Comparison of ENCODE assay signal across 12 cellular contexts in the genomic region with DNA sequence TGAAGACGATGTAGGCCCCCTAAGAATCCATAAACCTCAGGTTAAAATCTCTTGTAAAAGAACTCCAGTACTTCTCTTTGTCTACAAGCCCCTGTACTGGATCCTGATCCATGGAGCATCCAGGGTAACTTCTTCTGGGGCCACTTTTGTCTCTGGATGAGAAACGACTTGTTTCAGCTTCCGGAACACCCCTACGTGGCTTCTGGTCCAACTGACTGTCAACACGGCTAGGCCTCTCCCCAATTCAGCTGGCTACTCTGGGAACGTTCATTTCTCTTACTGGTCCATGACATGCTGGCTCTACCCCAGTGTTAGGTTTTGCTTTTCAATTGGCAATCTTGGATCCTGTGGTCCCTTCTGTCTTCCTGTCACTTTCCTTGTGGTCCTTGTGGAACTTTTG.
DNase-seq lines count a peak whose midpoint lies in the region; ATAC-seq and TF ChIP-seq lines count a peak whose summit lies in the region.
"Had no signal": no experiment of that assay in that cellular context is flagged by ENCODE, and none has a peak within 500 bp of the region (broad histone marks: within the 10 kb centered on the region; RNA-seq: fewer than 3 reads in every experiment).

No MANE protein-coding gene starts in this region.

- peak overlapping the region in 8 of 11 experiments; percentile 11 to 64 (median 44); a peak in 12 of 22 replicates for H3K4me2 ChIP-seq in BLaER1 treated with 17β-estradiol and CSF1 and Interleukin-3, amounts not matched to agents 10 nM and 100 nM

- no peaks in the 10 kb centered on the region; a peak in 1 of 22 replicates for H3K9me3 ChIP-seq in BLaER1 treated with 17β-estradiol and CSF1 and Interleukin-3, amounts not matched to agents 10 nM and 100 nM (replicated peaks in 1 of 11)
- no peaks in the 10 kb centered on the region for H3K9me3 ChIP-seq in T-helper 17 cell (ENCODE audit: control insufficient read depth, low read length, poor library complexity, severe bottlenecking)
- H3K9me3 ChIP-seq: right lobe of liver had no signal

- intact Hi-C loops in sciatic nerve (cut with DNase I), result loop anchor here (10.0 kb wide), 1 partner anchor 196 kb away; the partner anchor contains the start of gene BACH2

- no peaks in the 10 kb centered on the region for H3K27me3 ChIP-seq in BLaER1 treated with 17β-estradiol and CSF1 and Interleukin-3, amounts not matched to agents 10 nM and 100 nM
- H3K27me3 ChIP-seq in foreskin keratinocyte, result no peaks in the 10 kb centered on the region
- H3K27me3 ChIP-seq: right lobe of liver had no signal

- POLR2A ChIA-PET in HEK293T (lab: Yijun Ruan, JAX), result no interaction called here

- H3K36me3 Mint-ChIP-seq in T-helper 17 cell (ENCODE audit: low read depth), result no peaks in the 10 kb centered on the region
- H3K36me3 Mint-ChIP-seq: CD4-positive, alpha-beta memory T cell had no signal

- CTCF ChIA-PET in HEK293T (lab: Yijun Ruan, JAX), result no interaction called here

- H3K36me3 ChIP-seq in BLaER1 treated with 17β-estradiol and CSF1 and Interleukin-3, amounts not matched to agents 10 nM and 100 nM, result peaks cover 0 to 7% (median 0%) of the 10 kb centered on the region in 11 experiments; a peak in 1 of 22 replicates
- H3K36me3 ChIP-seq: right lobe of liver had no signal

- H3K9ac ChIP-seq in BLaER1 treated with 17β-estradiol and CSF1 and Interleukin-3, amounts not matched to agents 10 nM and 100 nM, result peak overlapping the region in 7 of 11 experiments; percentile 30 to 66 (median 45); a peak in 12 of 22 replicates

- H3K4me3 ChIP-seq in BLaER1 treated with 17β-estradiol and CSF1 and Interleukin-3, amounts not matched to agents 10 nM and 100 nM, result no peak overlapping the region
- H3K4me3 ChIP-seq: right lobe of liver had no signal

- ATAC-seq in T-helper 17 cell (no peak), foreskin keratinocyte (peak; percentile 12), sciatic nerve (peak; percentile 40), HG02798 (IDR thresholded peaks at IDR 0.05; ENCODE audit: poor library complexity, unreplicated experiment) (no peak), GM21390 (IDR thresholded peaks at IDR 0.05; ENCODE audit: unreplicated experiment) (no peak)

- H3K27me3 Mint-ChIP-seq in T-helper 17 cell, result no peaks in the 10 kb centered on the region
- H3K27me3 Mint-ChIP-seq: CD4-positive, alpha-beta memory T cell had no signal

- peak overlapping the region; percentile 61 for H3K27ac Mint-ChIP-seq in T-helper 17 cell

- DNase-seq in T-helper 17 cell, result no peak
- no peak for DNase-seq in foreskin keratinocyte
- DNase-seq in sciatic nerve (ENCODE audit: low spot score), result no peak
- no peak for DNase-seq in HEK293T (ENCODE audit: extremely low spot score)
- DNase-seq in NCI-H510A (lab: John Stamatoyannopoulos, UW), result no peak
- DNase-seq: activated CD4-positive, CD25-positive, alpha-beta regulatory T cell; NCI-H1436 treated with DMSO at 0.1 percent for 48 hours; right lobe of liver had no signal

- peaks cover 0 to 39% (median 0%) of the 10 kb centered on the region in 11 experiments; a peak in 2 of 22 replicates for H4K20me1 ChIP-seq in BLaER1 treated with 17β-estradiol and CSF1 and Interleukin-3, amounts not matched to agents 10 nM and 100 nM

- TF ChIP-seq CTCF in foreskin keratinocyte (conservative IDR thresholded peaks at IDR 0.05), result no peak

- H3K4me1 Mint-ChIP-seq in T-helper 17 cell, result peaks cover 51% of the 10 kb centered on the region

- H3K4me3 Mint-ChIP-seq in T-helper 17 cell, result no peak overlapping the region

- H3K4me1 ChIP-seq in BLaER1 treated with 17β-estradiol and CSF1 and Interleukin-3, amounts not matched to agents 10 nM and 100 nM, result peaks cover 0 to 55% (median 24%) of the 10 kb centered on the region in 10 experiments; a peak in 15 of 20 replicates
- H3K4me1 ChIP-seq in foreskin keratinocyte, result peaks cover 41% of the 10 kb centered on the region

- H3K27ac ChIP-seq in BLaER1 treated with 17β-estradiol and CSF1 and Interleukin-3, amounts not matched to agents 10 nM and 100 nM, result peak overlapping the region in 9 of 11 experiments; percentile 50 to 84 (median 72); a peak in 18 of 22 replicates
- H3K27ac ChIP-seq in foreskin keratinocyte, result peak overlapping the region; percentile 85

TF ChIP-seq in HEK293T, 16 proteins besides CTCF, POLR2A, EP300 and RAD21:
- no peak for TF ChIP-seq FOXA1 (IDR thresholded peaks at IDR 0.05)
- TF ChIP-seq LEF1 (IDR thresholded peaks at IDR 0.05; ENCODE audit: borderline replicate concordance), result no peak

Comparison
In these comparisons a context has a peak if more than half of its experiments do, and no peak if none do; other contexts are left out.
1. ATAC-seq: peak in foreskin keratinocyte (single experiment) and sciatic nerve (single experiment); none in T-helper 17 cell (single experiment), HG02798 (single experiment) and GM21390 (single experiment).